ENCODE assay signal across 8 cellular contexts in the genomic region with DNA sequence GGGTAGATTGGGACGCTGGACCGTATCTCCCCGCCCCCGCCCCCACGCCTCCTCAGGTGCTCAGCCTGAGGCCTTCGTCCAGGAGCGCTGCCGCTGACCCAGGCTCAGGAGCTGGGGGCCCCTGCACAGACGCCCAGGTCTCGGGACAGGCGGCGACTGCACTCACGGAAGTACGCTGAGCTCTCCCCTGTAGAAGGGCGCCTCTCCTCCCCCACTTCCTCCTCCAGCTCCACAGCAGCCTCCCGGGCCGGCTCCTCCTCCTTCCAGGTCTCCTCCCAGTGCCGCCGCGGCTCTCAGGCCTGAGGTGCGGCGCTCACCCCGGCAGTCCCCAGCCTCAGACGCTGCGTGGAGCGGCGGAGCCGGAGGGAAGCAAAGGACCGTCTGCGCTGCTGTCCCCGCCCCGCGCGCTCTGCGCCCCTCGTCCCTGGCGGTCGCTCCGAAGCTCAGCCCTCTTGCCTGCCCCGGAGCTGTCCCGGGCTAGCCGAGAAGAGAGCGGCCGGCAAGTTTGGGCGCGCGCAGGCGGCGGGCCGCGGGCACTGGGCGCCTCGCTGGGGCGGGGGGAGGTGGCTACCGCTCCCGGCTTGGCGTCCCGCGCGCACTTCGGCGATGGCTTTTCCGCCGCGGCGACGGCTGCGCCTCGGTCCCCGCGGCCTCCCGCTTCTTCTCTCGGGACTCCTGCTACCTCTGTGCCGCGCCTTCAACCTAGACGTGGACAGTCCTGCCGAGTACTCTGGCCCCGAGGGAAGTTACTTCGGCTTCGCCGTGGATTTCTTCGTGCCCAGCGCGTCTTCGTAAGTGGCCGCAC.
A peak's percentile ranks its signal among the peaks of the same experiment; 100 is the strongest.
DNase-seq lines count a peak whose midpoint lies in the region; ATAC-seq and TF ChIP-seq lines count a peak whose summit lies in the region.

TSS of gene ITGAV (plus strand) at position 324 of the 805 bp plus-strand sequence. CDS start at position 607, 283 bp downstream.

- no peaks in the 10 kb centered on the region for H3K27me3 ChIP-seq in brain microvascular endothelial cell (replicated peaks)

- in situ Hi-C loops in brain microvascular endothelial cell (cut with HindIII; ENCODE audit: low pct_ligation_motif_present, low sequenced_read_pairs): no loop called here

- peak within 1 kb of the TSS; percentile 77 for H3K4me3 ChIP-seq in brain microvascular endothelial cell (ENCODE audit: low read depth, low read length)
- H3K4me3 ChIP-seq in iPS-11a (ENCODE audit: low read depth, low read length): peak within 1 kb of the TSS; percentile 75
- peak within 1 kb of the TSS; percentile 90 for H3K4me3 ChIP-seq in skeletal muscle cell (ENCODE audit: low read depth, low read length)

- peak; percentile 96 for ATAC-seq in HG02938 (IDR thresholded peaks at IDR 0.05; ENCODE audit: unreplicated experiment)

- DNase-seq in NCI-H1417 (lab: John Stamatoyannopoulos, UW) (peak; percentile 62 to 87 (median 83)), NCI-H1417 treated with DMSO at 0.1 percent for 48 hours (lab: John Stamatoyannopoulos, UW) (no peak), NCI-H2029 treated with DMSO at 0.1 percent for 48 hours (lab: John Stamatoyannopoulos, UW) (peak; percentile 76), UCSD-AML1 (lab: John Stamatoyannopoulos, UW; ENCODE audit: unreplicated experiment) (peak; percentile 94), brain microvascular endothelial cell (peak; percentile 92), skeletal muscle cell (ENCODE audit: low read depth) (peak; percentile 78)

- H3K36me3 ChIP-seq in brain microvascular endothelial cell (replicated peaks): no peaks in the 10 kb centered on the region

- no peak for TF ChIP-seq CTCF in brain microvascular endothelial cell (IDR thresholded peaks at IDR 0.05; ENCODE audit: low read depth, low read length, missing control alignments)

- H3K27ac ChIP-seq in brain microvascular endothelial cell: peak within 1 kb of the TSS; percentile 88
